Comparison of ENCODE assay signal across 10 cellular contexts in the genomic region with DNA sequence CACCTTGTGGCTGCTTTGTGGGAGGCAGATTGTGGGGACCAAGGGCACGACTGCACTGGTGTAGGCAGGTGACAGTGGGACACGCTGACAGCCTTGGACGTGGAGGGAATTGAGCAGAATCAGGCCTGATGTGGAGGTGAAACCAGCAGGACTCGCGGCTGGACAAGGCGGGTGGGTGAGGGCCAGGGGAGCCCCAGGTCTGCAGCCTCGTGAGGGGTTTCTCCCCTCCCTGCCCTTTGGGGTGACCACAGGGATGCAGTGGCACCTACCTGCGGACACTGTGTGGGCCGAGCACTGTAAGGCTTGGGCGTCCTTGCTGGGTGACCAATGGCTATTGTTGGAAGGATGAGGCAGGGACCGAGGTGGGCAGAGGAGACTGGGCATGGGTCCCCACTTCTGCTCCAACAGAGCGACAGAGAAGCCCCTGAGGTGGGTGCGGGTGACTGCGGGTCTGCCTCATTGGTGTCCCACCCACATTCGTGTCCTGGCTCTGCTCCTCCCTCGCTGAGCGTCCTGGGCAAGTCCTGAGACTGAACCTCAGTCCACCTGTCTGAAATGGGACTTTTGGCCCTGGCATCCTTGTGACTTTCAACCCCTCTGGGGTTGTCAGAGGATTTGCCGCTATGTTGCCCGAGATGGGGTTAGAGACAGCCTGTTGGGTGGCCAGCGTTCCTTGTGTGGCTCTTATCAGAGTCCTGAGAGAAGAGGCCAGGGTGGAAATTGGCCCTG. TPM values are rescaled to one million over a fixed set of nuclear protein-coding genes. Genes with fewer than 3 reads are reported as not detected.
DNase-seq lines count a peak whose midpoint lies in the region; ATAC-seq and TF ChIP-seq lines count a peak whose summit lies in the region.
"Had no signal": no experiment of that assay in that cellular context is flagged by ENCODE, and none has a peak within 500 bp of the region (broad histone marks: within the 10 kb centered on the region; RNA-seq: fewer than 3 reads in every experiment).

No MANE protein-coding gene starts in this region.

- TF ChIP-seq CTCF in GM23338 (conservative IDR thresholded peaks at IDR 0.05; ENCODE audit: low read depth in 2 of 2), result no peak

- peaks cover 10% of the 10 kb centered on the region for H3K4me1 ChIP-seq in GM23338 (ENCODE audit: insufficient read depth)

- H3K27ac Mint-ChIP-seq in GM23338, result peak overlapping the region; percentile 55; the same call in 1 of the 2 replicates
- peak overlapping the region; percentile 76 for H3K27ac Mint-ChIP-seq in activated CD8-positive, alpha-beta T cell treated with anti-CD3 and anti-CD28 coated beads, Interleukin-2, amount 10 ng/mL, durations not matched to agents 7 days and 5 days
- peak overlapping the region; percentile 92 for H3K27ac Mint-ChIP-seq in stimulated activated effector memory CD8-positive, alpha-beta T cell treated with anti-CD3 and anti-CD28 coated beads, Interleukin-12 subunit alpha, Interleukin-12 subunit beta, amount 100 ng/mL, for 72 hours

- no peaks in the 10 kb centered on the region for H3K36me3 Mint-ChIP-seq in GM23338 (ENCODE audit: low read depth)
- H3K36me3 Mint-ChIP-seq in activated CD8-positive, alpha-beta T cell treated with anti-CD3 and anti-CD28 coated beads, Interleukin-2, amount 10 ng/mL, durations not matched to agents 7 days and 5 days (ENCODE audit: low read depth), result peaks cover 8% of the 10 kb centered on the region
- peaks cover 12% of the 10 kb centered on the region for H3K36me3 Mint-ChIP-seq in stimulated activated effector memory CD8-positive, alpha-beta T cell treated with anti-CD3 and anti-CD28 coated beads, Interleukin-12 subunit alpha, Interleukin-12 subunit beta, amount 100 ng/mL, for 72 hours

- ATAC-seq in GM23338 (no peak), left lobe of liver (peak; percentile 33)
- ATAC-seq in activated CD8-positive, alpha-beta T cell treated with anti-CD3 and anti-CD28 coated beads, Interleukin-2, amount 10 ng/mL, durations not matched to agents 7 days and 5 days, result peak; percentile 22
- ATAC-seq in stimulated activated effector memory CD8-positive, alpha-beta T cell treated with anti-CD3 and anti-CD28 coated beads, Interleukin-12 subunit alpha, Interleukin-12 subunit beta, amount 100 ng/mL, for 72 hours, result no peak
- ATAC-seq: activated CD4-positive, CD25-positive, alpha-beta regulatory T cell treated with anti-CD3 and anti-CD28 coated beads, Interleukin-2, amount 50 U/mL, for 24 hours had no signal

- no peaks in the 10 kb centered on the region for H3K9me2 ChIP-seq in GM23338 (ENCODE audit: insufficient read depth)

- peaks cover 42% of the 10 kb centered on the region for H4K20me1 ChIP-seq in GM23338 (replicated peaks; ENCODE audit: insufficient read depth)

- POLR2A ChIA-PET in activated CD8-positive, alpha-beta T cell treated with anti-CD3 and anti-CD28 coated beads, Interleukin-2, amount 10 ng/mL, durations not matched to agents 7 days and 5 days (lab: Charles Lee), result no interaction called here

- peaks cover 5% of the 10 kb centered on the region; the same call in 1 of the 2 replicates for H3F3A ChIP-seq in GM23338 (replicated peaks; ENCODE audit: low read depth)

- H2AFZ ChIP-seq in GM23338, result no peak overlapping the region

- no peak overlapping the region for H3K4me3 Mint-ChIP-seq in GM23338
- H3K4me3 Mint-ChIP-seq in activated CD8-positive, alpha-beta T cell treated with anti-CD3 and anti-CD28 coated beads, Interleukin-2, amount 10 ng/mL, durations not matched to agents 7 days and 5 days, result no peak overlapping the region
- H3K4me3 Mint-ChIP-seq in stimulated activated effector memory CD8-positive, alpha-beta T cell treated with anti-CD3 and anti-CD28 coated beads, Interleukin-12 subunit alpha, Interleukin-12 subunit beta, amount 100 ng/mL, for 72 hours, result no peak overlapping the region
- H3K4me3 Mint-ChIP-seq: nephron had no signal

- H3K27me3 Mint-ChIP-seq in GM23338 (ENCODE audit: insufficient read depth, low read depth, poor library complexity), result peaks cover 23% of the 10 kb centered on the region
- no peaks in the 10 kb centered on the region for H3K27me3 Mint-ChIP-seq in activated CD8-positive, alpha-beta T cell treated with anti-CD3 and anti-CD28 coated beads, Interleukin-2, amount 10 ng/mL, durations not matched to agents 7 days and 5 days (ENCODE audit: low read depth)

- peaks cover 37% of the 10 kb centered on the region for H3K4me1 Mint-ChIP-seq in GM23338
- peaks cover 67% of the 10 kb centered on the region for H3K4me1 Mint-ChIP-seq in activated CD8-positive, alpha-beta T cell treated with anti-CD3 and anti-CD28 coated beads, Interleukin-2, amount 10 ng/mL, durations not matched to agents 7 days and 5 days (ENCODE audit: low read depth)
- peaks cover 69% of the 10 kb centered on the region for H3K4me1 Mint-ChIP-seq in stimulated activated effector memory CD8-positive, alpha-beta T cell treated with anti-CD3 and anti-CD28 coated beads, Interleukin-12 subunit alpha, Interleukin-12 subunit beta, amount 100 ng/mL, for 72 hours

- no peak overlapping the region for H3K4me3 ChIP-seq in GM23338

- peak overlapping the region; percentile 74; the same call in 1 of the 2 replicates for H3K27ac ChIP-seq in GM23338 (ENCODE audit: low read depth)

- H3K9me3 Mint-ChIP-seq in GM23338, result no peaks in the 10 kb centered on the region; the same call in 1 of the 3 replicates
- no peaks in the 10 kb centered on the region for H3K9me3 Mint-ChIP-seq in activated CD8-positive, alpha-beta T cell treated with anti-CD3 and anti-CD28 coated beads, Interleukin-2, amount 10 ng/mL, durations not matched to agents 7 days and 5 days (ENCODE audit: insufficient read depth)
- no peaks in the 10 kb centered on the region for H3K9me3 Mint-ChIP-seq in stimulated activated effector memory CD8-positive, alpha-beta T cell treated with anti-CD3 and anti-CD28 coated beads, Interleukin-12 subunit alpha, Interleukin-12 subunit beta, amount 100 ng/mL, for 72 hours
- H3K9me3 Mint-ChIP-seq: nephron had no signal

- H3K36me3 ChIP-seq in GM23338 (ENCODE audit: insufficient read depth), result no peaks in the 10 kb centered on the region; the same call in 1 of the 2 replicates

- H3K4me2 ChIP-seq in GM23338, result no peak overlapping the region

- H3K79me2 ChIP-seq in GM23338 (replicated peaks; ENCODE audit: insufficient read depth), result peaks cover 88% of the 10 kb centered on the region

- no peaks in the 10 kb centered on the region for H3K27me3 ChIP-seq in GM23338 (ENCODE audit: insufficient read depth)

- DNase-seq in GM23338 (ENCODE audit: low spot score) (no peak), left lobe of liver (ENCODE audit: low spot score) (no peak), DMS53 (lab: John Stamatoyannopoulos, UW) (no peak), putamen (ENCODE audit: low spot score) (no peak), DMS79 treated with DMSO at 0.1 percent for 48 hours (lab: John Stamatoyannopoulos, UW) (no peak)
- DNase-seq in activated CD8-positive, alpha-beta T cell treated with anti-CD3 and anti-CD28 coated beads, Interleukin-2, amount 10 ng/mL, durations not matched to agents 7 days and 5 days, result no peak
- DNase-seq in stimulated activated effector memory CD8-positive, alpha-beta T cell treated with anti-CD3 and anti-CD28 coated beads, Interleukin-12 subunit alpha, Interleukin-12 subunit beta, amount 100 ng/mL, for 72 hours (ENCODE audit: low spot score in 2 of 2), result no peak
- DNase-seq: MM.1S had no signal

- CTCF ChIA-PET in activated CD8-positive, alpha-beta T cell treated with anti-CD3 and anti-CD28 coated beads, Interleukin-2, amount 10 ng/mL, durations not matched to agents 7 days and 5 days (lab: Charles Lee), result interaction anchor here (1.6 kb wide), 1 partner anchor 31 kb away, joined by 3 read pairs; the partner anchor contains the start of gene DNM2

TF ChIP-seq in GM23338, 12 proteins besides CTCF, POLR2A, EP300 and RAD21 (continues in another document):
- no peak for TF ChIP-seq EZH2phosphoT487 (IDR thresholded peaks at IDR 0.05; ENCODE audit: unreplicated experiment)
- TF ChIP-seq, protein P1, sequence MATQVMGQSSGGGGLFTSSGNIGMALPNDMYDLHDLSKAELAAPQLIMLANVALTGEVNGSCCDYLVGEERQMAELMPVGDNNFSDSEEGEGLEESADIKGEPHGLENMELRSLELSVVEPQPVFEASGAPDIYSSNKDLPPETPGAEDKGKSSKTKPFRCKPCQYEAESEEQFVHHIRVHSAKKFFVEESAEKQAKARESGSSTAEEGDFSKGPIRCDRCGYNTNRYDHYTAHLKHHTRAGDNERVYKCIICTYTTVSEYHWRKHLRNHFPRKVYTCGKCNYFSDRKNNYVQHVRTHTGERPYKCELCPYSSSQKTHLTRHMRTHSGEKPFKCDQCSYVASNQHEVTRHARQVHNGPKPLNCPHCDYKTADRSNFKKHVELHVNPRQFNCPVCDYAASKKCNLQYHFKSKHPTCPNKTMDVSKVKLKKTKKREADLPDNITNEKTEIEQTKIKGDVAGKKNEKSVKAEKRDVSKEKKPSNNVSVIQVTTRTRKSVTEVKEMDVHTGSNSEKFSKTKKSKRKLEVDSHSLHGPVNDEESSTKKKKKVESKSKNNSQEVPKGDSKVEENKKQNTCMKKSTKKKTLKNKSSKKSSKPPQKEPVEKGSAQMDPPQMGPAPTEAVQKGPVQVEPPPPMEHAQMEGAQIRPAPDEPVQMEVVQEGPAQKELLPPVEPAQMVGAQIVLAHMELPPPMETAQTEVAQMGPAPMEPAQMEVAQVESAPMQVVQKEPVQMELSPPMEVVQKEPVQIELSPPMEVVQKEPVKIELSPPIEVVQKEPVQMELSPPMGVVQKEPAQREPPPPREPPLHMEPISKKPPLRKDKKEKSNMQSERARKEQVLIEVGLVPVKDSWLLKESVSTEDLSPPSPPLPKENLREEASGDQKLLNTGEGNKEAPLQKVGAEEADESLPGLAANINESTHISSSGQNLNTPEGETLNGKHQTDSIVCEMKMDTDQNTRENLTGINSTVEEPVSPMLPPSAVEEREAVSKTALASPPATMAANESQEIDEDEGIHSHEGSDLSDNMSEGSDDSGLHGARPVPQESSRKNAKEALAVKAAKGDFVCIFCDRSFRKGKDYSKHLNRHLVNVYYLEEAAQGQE (IDR thresholded peaks at IDR 0.05; ENCODE audit: unreplicated experiment), result no peak
- no peak for TF ChIP-seq ZNF114 (CRISPR knock-in tag; IDR thresholded peaks at IDR 0.05)
- TF ChIP-seq NANOG (IDR thresholded peaks at IDR 0.05; ENCODE audit: borderline replicate concordance), result no peak
- no peak for TF ChIP-seq STAT1 (IDR thresholded peaks at IDR 0.05; ENCODE audit: unreplicated experiment)
- no peak for TF ChIP-seq ZNF331 (CRISPR knock-in tag; IDR thresholded peaks at IDR 0.05; ENCODE audit: low read depth)

RNA-seq across cellular contexts. Expression of gene DNM2, which starts 30.5 kb away (rescaled TPM):
- 107 and 138 TPM in 2 replicates for total RNA-seq in GM23338 (2014; rRNA removed; shearing (Covaris generic))
- 40.0 and 40.7 TPM in 2 replicates for polyA plus RNA-seq in GM23338 (2016; fragmentation: Nextera tagmentation; extraction: Ambion mirVana)
- total RNA-seq in activated CD8-positive, alpha-beta T cell treated with anti-CD3 and anti-CD28 coated beads, Interleukin-2, amount 10 ng/mL, durations not matched to agents 7 days and 5 days, result 100 to 1,000 TPM; 239 to 240 TPM
- 64.8 TPM for total RNA-seq in left lobe of liver

RNA-seq across cellular contexts. Expression of gene QTRT1, which starts 47.1 kb away (rescaled TPM):
- 54.5 and 61.2 TPM in 2 replicates for total RNA-seq in GM23338 (2014; rRNA removed; shearing (Covaris generic))
- polyA plus RNA-seq in GM23338 (2016; fragmentation: Nextera tagmentation; extraction: Ambion mirVana), result 77.4 and 83.5 TPM in 2 replicates
- 10 to 100 TPM; 36.5 to 36.6 TPM for total RNA-seq in activated CD8-positive, alpha-beta T cell treated with anti-CD3 and anti-CD28 coated beads, Interleukin-2, amount 10 ng/mL, durations not matched to agents 7 days and 5 days
- total RNA-seq in left lobe of liver, result 33.2 TPM

Comparison
In these comparisons a context has a peak if more than half of its experiments do, and no peak if none do; other contexts are left out.
1. ATAC-seq: peak in activated CD8-positive, alpha-beta T cell treated with anti-CD3 and anti-CD28 coated beads, Interleukin-2, amount 10 ng/mL, durations not matched to agents 7 days and 5 days (single experiment) and left lobe of liver (single experiment); none in GM23338 (single experiment) and stimulated activated effector memory CD8-positive, alpha-beta T cell treated with anti-CD3 and anti-CD28 coated beads, Interleukin-12 subunit alpha, Interleukin-12 subunit beta, amount 100 ng/mL, for 72 hours (single experiment).
2. Peak in every context shown above with its lines, with median percentiles within 50 percentile points of each other: H3K27ac Mint-ChIP-seq.